ENCODE assay signal across 19 cellular contexts in the genomic region with DNA sequence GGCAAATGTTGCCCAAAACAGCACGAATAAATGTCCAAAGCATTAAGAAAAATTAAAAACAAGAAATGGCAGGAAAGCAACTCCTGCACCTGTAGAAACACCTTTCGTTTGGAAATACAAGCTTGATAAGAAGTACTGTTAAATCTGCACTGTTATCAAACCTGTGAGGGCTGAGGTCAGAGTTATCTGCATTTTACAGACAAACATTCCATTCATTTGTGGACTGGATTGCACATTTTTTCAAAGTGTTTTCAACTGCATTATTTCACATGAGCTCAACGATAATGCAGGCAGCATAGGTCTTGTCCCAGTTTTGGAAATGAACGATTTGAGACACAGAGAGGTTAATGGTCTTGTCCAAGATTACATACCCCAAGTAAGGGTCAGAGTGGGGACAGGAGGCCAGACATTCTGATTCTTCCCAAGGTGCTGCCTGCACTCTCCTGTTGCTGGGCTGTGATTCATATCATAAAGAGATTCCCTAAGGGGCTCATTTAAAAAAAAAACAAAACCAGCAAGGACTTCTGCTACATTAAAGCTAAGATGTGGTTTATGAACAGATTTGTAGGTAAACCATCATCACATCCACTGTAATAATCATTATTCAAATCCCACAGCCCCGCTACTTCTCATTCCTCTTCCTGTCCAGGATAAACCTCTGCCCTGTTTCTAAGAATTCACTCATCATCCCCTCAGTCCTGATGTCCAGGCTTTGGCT. TPM values are rescaled to one million over a fixed set of nuclear protein-coding genes. Genes with fewer than 3 reads are reported as not detected.
DNase-seq lines count a peak whose midpoint lies in the region; ATAC-seq and TF ChIP-seq lines count a peak whose summit lies in the region.
"Had no signal": no experiment of that assay in that cellular context is flagged by ENCODE, and none has a peak within 500 bp of the region (broad histone marks: within the 10 kb centered on the region; RNA-seq: fewer than 3 reads in every experiment).

No MANE protein-coding gene starts in this region.

- no peaks in the 10 kb centered on the region for H3K9me3 Mint-ChIP-seq in progenitor cell of endocrine pancreas (ENCODE audit: low read depth)
- H3K9me3 Mint-ChIP-seq: CD14-positive monocyte had no signal

- in situ Hi-C loops in Caki2 (cut with HindIII; ENCODE audit: low pct_unique_long_range_greater_than_20kb, low sequenced_read_pairs) = no loop called here

- H3K27me3 ChIP-seq in foreskin keratinocyte = no peaks in the 10 kb centered on the region
- H3K27me3 ChIP-seq: SJSA1 had no signal

- intact Hi-C loops in posterior vena cava (cut with DNase I) = no loop called here

- H3K27ac Mint-ChIP-seq in progenitor cell of endocrine pancreas = peak overlapping the region; percentile 76
- H3K27ac Mint-ChIP-seq: CD14-positive monocyte had no signal

- TF ChIP-seq CTCF in foreskin keratinocyte (conservative IDR thresholded peaks at IDR 0.05) = no peak
- no peak for TF ChIP-seq CTCF in progenitor cell of endocrine pancreas (IDR thresholded peaks at IDR 0.05; ENCODE audit: unreplicated experiment)

- peaks cover 26% of the 10 kb centered on the region for H3K4me1 Mint-ChIP-seq in progenitor cell of endocrine pancreas (ENCODE audit: low read depth)
- H3K4me1 Mint-ChIP-seq: CD14-positive monocyte had no signal

- peak; percentile 68 for DNase-seq in Caki2 (ENCODE audit: low read depth)
- DNase-seq in M059J (ENCODE audit: low read depth) = peak; percentile 79
- peak in 1 of 2 donors; percentile 17 for DNase-seq in foreskin keratinocyte
- no peak for DNase-seq in progenitor cell of endocrine pancreas (ENCODE audit: low spot score, unreplicated experiment)
- DNase-seq in posterior vena cava (ENCODE audit: low spot score) = no peak
- DNase-seq in NCI-H2107 treated with DMSO at 0.1 percent for 48 hours (lab: John Stamatoyannopoulos, UW; ENCODE audit: unreplicated experiment) = no peak
- DNase-seq: AML-193, COR-L47, NCI-H1417 treated with DMSO at 0.1 percent for 48 hours, NCI-H2029, NCI-H2171 treated with DMSO at 0.1 percent for 48 hours, NCI-H748 treated with DMSO at 0.1 percent for 48 hours, PC-3 had no signal

- no peaks in the 10 kb centered on the region for H3K27me3 Mint-ChIP-seq in progenitor cell of endocrine pancreas

- no peaks in the 10 kb centered on the region for H3K36me3 Mint-ChIP-seq in progenitor cell of endocrine pancreas (ENCODE audit: insufficient read depth)
- H3K36me3 Mint-ChIP-seq: CD14-positive monocyte had no signal

- no peak overlapping the region for H3K4me3 Mint-ChIP-seq in progenitor cell of endocrine pancreas (ENCODE audit: low read depth)
- H3K4me3 Mint-ChIP-seq: CD14-positive monocyte had no signal

- ATAC-seq in foreskin keratinocyte (peak; percentile 29), GM18909 (IDR thresholded peaks at IDR 0.05; ENCODE audit: poor library complexity, unreplicated experiment) (no peak)
- ATAC-seq: K562, PC-3 had no signal

- H3K27ac ChIP-seq in foreskin keratinocyte = no peak overlapping the region
- H3K27ac ChIP-seq: SJSA1 had no signal

- H3K4me1 ChIP-seq in foreskin keratinocyte = no peaks in the 10 kb centered on the region
- H3K4me1 ChIP-seq: HAP-1, SJSA1 had no signal

RNA-seq across cellular contexts. Expression of a gene that starts 13.0 kb away (rescaled TPM):
- not detected in 2 replicates for total RNA-seq in Caki2 (2014; rRNA removed; shearing (Covaris generic); ENCODE audit: low replicate concordance)
- 0.39 TPM in 1 of 2 replicates, not detected in the other for total RNA-seq in M059J (2014; rRNA removed; shearing (Covaris generic))
- 0.28 TPM in 1 of 2 replicates, not detected in the other for total RNA-seq in foreskin keratinocyte
- polyA plus RNA-seq in foreskin keratinocyte = 0.08 and 0.43 TPM in 2 replicates
- total RNA-seq in progenitor cell of endocrine pancreas = not detected in 2 replicates
- total RNA-seq in posterior vena cava = not detected
- total RNA-seq: K562, NCI-H460, PC-3, SJSA1 had no signal
- polyA plus RNA-seq: CD14-positive monocyte, K562 had no signal

Comparison
In these comparisons a context has a peak if more than half of its experiments do, and no peak if none do; other contexts are left out.
1. DNase-seq: peak in Caki2 (single experiment) and M059J (single experiment); none in progenitor cell of endocrine pancreas (single experiment), posterior vena cava (single experiment) and NCI-H2107 treated with DMSO at 0.1 percent for 48 hours (single experiment).